In the genomic region with DNA sequence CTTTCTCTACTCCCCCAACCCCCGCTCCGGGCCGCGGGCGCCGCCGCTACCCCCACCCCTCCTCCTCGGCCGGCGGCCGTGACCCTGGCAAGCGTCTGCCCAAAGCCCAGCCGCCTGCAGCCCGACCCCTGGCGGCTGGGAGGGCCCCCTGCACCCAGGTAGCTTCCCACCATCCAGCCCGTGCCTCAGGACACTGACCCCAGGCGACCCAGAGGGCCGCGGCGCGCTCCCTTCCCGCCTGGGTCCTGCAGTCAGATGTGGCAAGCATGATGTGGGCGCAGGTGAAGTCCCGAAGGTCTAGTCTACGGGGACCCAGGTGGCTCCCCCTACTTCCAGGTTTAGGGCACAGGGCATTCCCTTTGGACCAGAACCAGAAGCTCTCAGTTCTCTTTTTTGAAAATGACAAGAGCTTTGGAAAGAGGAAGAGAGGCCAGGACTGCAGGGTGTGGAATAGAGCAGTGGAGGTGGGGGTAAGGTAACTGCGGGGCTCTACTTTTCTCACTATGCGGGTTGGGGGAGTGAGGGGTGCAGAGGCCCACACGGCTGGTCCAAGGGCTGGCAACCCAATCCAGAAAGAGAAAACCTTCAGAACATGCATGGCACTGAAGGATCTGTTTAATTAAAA, we compare ENCODE assay signal across 8 cellular contexts. TPM values are rescaled to one million over a fixed set of nuclear protein-coding genes. Genes with fewer than 3 reads are reported as not detected.
DNase-seq lines count a peak whose midpoint lies in the region; TF ChIP-seq lines count a peak whose summit lies in the region.

A gene with protein sequence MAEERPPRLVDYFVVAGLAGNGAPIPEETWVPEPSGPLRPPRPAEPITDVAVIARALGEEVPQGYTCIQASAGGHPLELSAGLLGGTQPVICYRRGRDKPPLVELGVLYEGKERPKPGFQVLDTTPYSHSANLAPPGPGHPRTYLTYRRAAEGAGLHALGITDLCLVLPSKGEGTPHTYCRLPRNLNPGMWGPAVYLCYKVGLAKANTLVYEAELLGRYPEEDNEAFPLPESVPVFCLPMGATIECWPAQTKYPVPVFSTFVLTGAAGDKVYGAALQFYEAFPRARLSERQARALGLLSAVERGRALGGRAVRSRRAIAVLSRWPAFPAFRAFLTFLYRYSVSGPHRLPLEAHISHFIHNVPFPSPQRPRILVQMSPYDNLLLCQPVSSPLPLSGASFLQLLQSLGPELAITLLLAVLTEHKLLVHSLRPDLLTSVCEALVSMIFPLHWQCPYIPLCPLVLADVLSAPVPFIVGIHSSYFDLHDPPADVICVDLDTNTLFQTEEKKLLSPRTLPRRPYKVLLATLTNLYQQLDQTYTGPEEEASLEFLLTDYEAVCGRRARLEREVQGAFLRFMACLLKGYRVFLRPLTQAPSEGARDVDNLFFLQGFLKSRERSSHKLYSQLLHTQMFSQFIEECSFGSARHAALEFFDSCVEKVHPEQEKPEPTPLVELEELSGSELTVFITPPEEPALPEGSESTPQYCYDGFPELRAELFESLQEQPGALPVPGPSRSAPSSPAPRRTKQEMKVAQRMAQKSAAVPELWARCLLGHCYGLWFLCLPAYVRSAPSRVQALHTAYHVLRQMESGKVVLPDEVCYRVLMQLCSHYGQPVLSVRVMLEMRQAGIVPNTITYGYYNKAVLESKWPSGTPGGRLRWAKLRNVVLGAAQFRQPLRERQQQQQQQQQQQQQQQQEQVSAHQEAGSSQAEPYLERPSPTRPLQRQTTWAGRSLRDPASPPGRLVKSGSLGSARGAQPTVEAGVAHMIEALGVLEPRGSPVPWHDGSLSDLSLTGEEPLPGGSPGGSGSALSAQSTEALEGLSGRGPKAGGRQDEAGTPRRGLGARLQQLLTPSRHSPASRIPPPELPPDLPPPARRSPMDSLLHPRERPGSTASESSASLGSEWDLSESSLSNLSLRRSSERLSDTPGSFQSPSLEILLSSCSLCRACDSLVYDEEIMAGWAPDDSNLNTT (N-terminal part only) (minus strand): TSS at position 97 of the 625 bp plus-strand sequence. CDS start 2,344 bp downstream, outside the sequence.

- H3K27me3 Mint-ChIP-seq in activated naive CD4-positive, alpha-beta T cell treated with anti-CD3 and anti-CD28 coated beads, Interleukin-2, amount 50 U/mL, for 24 hours, result no peaks in the 10 kb centered on the region

- peak within 1 kb of the TSS; percentile 91 for H3K4me2 ChIP-seq in osteoblast (ENCODE audit: insufficient read depth, low read length)

- H3K27ac ChIP-seq in SK-N-MC (peak within 1 kb of the TSS; percentile 50; the same call in 1 of the 2 replicates), osteoblast (ENCODE audit: low read depth, low read length) (peak within 1 kb of the TSS; percentile 90), thyroid gland (peak within 1 kb of the TSS; percentile 88 to 98 (median 92))

- H3K4me3 ChIP-seq in LNCaP clone FGC (ENCODE audit: low read depth, low read length) (peak within 1 kb of the TSS; percentile 80), SK-N-MC (peak within 1 kb of the TSS; percentile 92), osteoblast (ENCODE audit: insufficient read depth, low read length) (peak within 1 kb of the TSS; percentile 93), thyroid gland (replicated peaks in 1 of 3) (peak within 1 kb of the TSS; percentile 70 to 89 (median 89))

- WGBS in thyroid gland, 2 donors, result 26 to 27% methylated on average over 9 of the region's 28 CpGs

- peak in 1 of 2 donors; percentile 2 for TF ChIP-seq POLR2A in thyroid gland (IDR thresholded peaks at IDR 0.05)

- H3K9me3 ChIP-seq in SK-N-MC (ENCODE audit: low read depth, low read length) (no peaks in the 10 kb centered on the region), osteoblast (ENCODE audit: low read depth, low read length) (no peaks in the 10 kb centered on the region), thyroid gland (no peaks in the 10 kb centered on the region)

- peak within 1 kb of the TSS; percentile 84 for H3K9ac ChIP-seq in SK-N-MC (ENCODE audit: insufficient read length)

- H3K4me1 ChIP-seq in osteoblast (ENCODE audit: insufficient read depth, low read length), result peaks cover 12% of the 10 kb centered on the region
- peaks cover 9 to 18% of the 10 kb centered on the region in 2 donors for H3K4me1 ChIP-seq in thyroid gland

- DNase-seq in G401 (ENCODE audit: low spot score) (peak; percentile 84), GOT3 (lab: John Stamatoyannopoulos, UW) (peak; percentile 34), LNCaP clone FGC (ENCODE audit: low read depth) (no peak), SK-N-MC (ENCODE audit: low read depth, low spot score) (no peak), glomerular visceral epithelial cell (ENCODE audit: extremely low spot score) (peak; percentile 86), osteoblast (ENCODE audit: insufficient read length, low spot score, missing footprints) (peak; percentile 100), thyroid gland (peak; percentile 81 to 82)

- no peaks in the 10 kb centered on the region for H3K9me3 Mint-ChIP-seq in activated naive CD4-positive, alpha-beta T cell treated with anti-CD3 and anti-CD28 coated beads, Interleukin-2, amount 50 U/mL, for 24 hours

- in situ Hi-C loops in G401 (cut with HindIII; ENCODE audit: low sequenced_read_pairs), result loop anchor here (25.0 kb wide), 1 partner anchor 134 kb away; no protein-coding TSS in a partner anchor

- H3K79me2 ChIP-seq in osteoblast (ENCODE audit: insufficient read depth, low read length), result peaks cover 29% of the 10 kb centered on the region

- H3K4me1 Mint-ChIP-seq in activated naive CD4-positive, alpha-beta T cell treated with anti-CD3 and anti-CD28 coated beads, Interleukin-2, amount 50 U/mL, for 24 hours, result peaks cover 37% of the 10 kb centered on the region

- H3K4me3 Mint-ChIP-seq in activated naive CD4-positive, alpha-beta T cell treated with anti-CD3 and anti-CD28 coated beads, Interleukin-2, amount 50 U/mL, for 24 hours, result peak within 1 kb of the TSS; percentile 90

- H3K27me3 ChIP-seq in osteoblast (ENCODE audit: insufficient read depth, low read length) (no peaks in the 10 kb centered on the region), thyroid gland (no peaks in the 10 kb centered on the region)

- H3K36me3 Mint-ChIP-seq in activated naive CD4-positive, alpha-beta T cell treated with anti-CD3 and anti-CD28 coated beads, Interleukin-2, amount 50 U/mL, for 24 hours, result peaks cover 13% of the 10 kb centered on the region

- H2AFZ ChIP-seq in osteoblast (ENCODE audit: low read length), result peak within 1 kb of the TSS; percentile 80

- peaks cover 8% of the 10 kb centered on the region; the same call in 1 of the 2 replicates for H3K36me3 ChIP-seq in SK-N-MC (ENCODE audit: insufficient read depth, low read length)
- H3K36me3 ChIP-seq in osteoblast (ENCODE audit: insufficient read depth, low read length), result peaks cover 21% of the 10 kb centered on the region
- peaks cover 26 to 34% of the 10 kb centered on the region in 2 donors for H3K36me3 ChIP-seq in thyroid gland

- peak within 1 kb of the TSS; percentile 95 for H3K27ac Mint-ChIP-seq in activated naive CD4-positive, alpha-beta T cell treated with anti-CD3 and anti-CD28 coated beads, Interleukin-2, amount 50 U/mL, for 24 hours

- intact Hi-C loops in thyroid gland (cut with DNase I), result loop anchor here (10.0 kb wide), 1 partner anchor 152 kb away; no protein-coding TSS in a partner anchor

- TF ChIP-seq CTCF in LNCaP clone FGC (IDR thresholded peaks at IDR 0.05; ENCODE audit: control insufficient read depth, extremely low read depth, insufficient read depth) (peak; percentile 93), osteoblast (IDR thresholded peaks at IDR 0.05; ENCODE audit: extremely low read depth, low read depth, low read length) (peak; percentile 70), thyroid gland (IDR thresholded peaks at IDR 0.05) (peak; percentile 67 to 100 (median 90))

- H4K20me1 ChIP-seq in osteoblast (ENCODE audit: insufficient read depth, low read length), result no peaks in the 10 kb centered on the region

RNA-seq across cellular contexts. Expression of the gene that starts here (rescaled TPM):
- 7.8 and 9.3 TPM in 2 replicates for total RNA-seq in G401 (2014; rRNA removed; shearing (Covaris generic))
- total RNA-seq in osteoblast (26.8 and 27.5 TPM in 2 replicates), thyroid gland (10 to 100 TPM; 28.9 to 63.7 (median 44.8) TPM)

Comparison
In these comparisons a context has a peak if more than half of its experiments do, and no peak if none do; other contexts are left out.
1. DNase-seq: peak in G401 (single experiment), GOT3 (single experiment), glomerular visceral epithelial cell (single experiment), osteoblast (single experiment) and thyroid gland (2 of 2); none in LNCaP clone FGC (single experiment) and SK-N-MC (single experiment).
2. Peak in every context shown above with its lines, with median percentiles within 50 percentile points of each other: H3K4me3 ChIP-seq, CTCF ChIP-seq and H3K27ac ChIP-seq.